In genomic region chr6:45818655-45819054, GRCh38 we compare ENCODE assay signal across 17 cellular contexts.
DNase-seq lines count a peak whose midpoint lies in the region; ATAC-seq and TF ChIP-seq lines count a peak whose summit lies in the region.
"Had no signal": no experiment of that assay in that cellular context is flagged by ENCODE, and none has a peak within 500 bp of the region (broad histone marks: within the 10 kb centered on the region; RNA-seq: fewer than 3 reads in every experiment).

No MANE protein-coding gene starts in this region.

- ATAC-seq in naive B cell (ENCODE audit: low read depth in 2 of 2) (peak; percentile 48 to 55), HG02763 (IDR thresholded peaks at IDR 0.05; ENCODE audit: unreplicated experiment) (no peak)
- ATAC-seq: HCT116 had no signal

- DNase-seq in epithelial cell of proximal tubule (ENCODE audit: low read depth): peak; percentile 20
- DNase-seq in naive B cell: no peak
- DNase-seq in NCI-H82 treated with DMSO at 0.1 percent for 48 hours (lab: John Stamatoyannopoulos, UW; ENCODE audit: unreplicated experiment): no peak
- no peak for DNase-seq in cardiac septum (ENCODE audit: low spot score)
- DNase-seq in NOMO-1 treated with dmso at 0.1 percent for 144 hours (lab: John Stamatoyannopoulos, UW; ENCODE audit: unreplicated experiment): no peak
- DNase-seq: 8988T; Caco-2; CD4-positive, alpha-beta T cell; GOT3; H7; HFFc6 had no signal

- peaks cover 0 to 16% (median 4%) of the 10 kb centered on the region in 11 experiments; a peak in 9 of 22 replicates for H3K9me3 ChIP-seq in BLaER1 treated with 17β-estradiol and CSF1 and Interleukin-3, amounts not matched to agents 10 nM and 100 nM (replicated peaks in 1 of 11)
- H3K9me3 ChIP-seq: Caco-2 had no signal

- H3K27ac ChIP-seq in BLaER1 treated with 17β-estradiol and CSF1 and Interleukin-3, amounts not matched to agents 10 nM and 100 nM: no peak overlapping the region
- H3K27ac ChIP-seq: C4-2B, HL-60 had no signal

- peak overlapping the region in 1 of 8 donors; percentile 10 for H3K4me3 Mint-ChIP-seq in naive B cell
- H3K4me3 Mint-ChIP-seq: B cell; CD4-positive, alpha-beta T cell; HFFc6 had no signal

- H3K9me3 Mint-ChIP-seq in naive B cell: peaks cover 2 to 17% (median 4%) of the 10 kb centered on the region in 7 donors
- H3K9me3 Mint-ChIP-seq: HFFc6 had no signal

- H3K27me3 Mint-ChIP-seq in naive B cell: peaks cover 0 to 10% (median 8%) of the 10 kb centered on the region in 3 donors
- H3K27me3 Mint-ChIP-seq: CD4-positive, alpha-beta T cell had no signal

- H3K36me3 Mint-ChIP-seq in naive B cell: peaks cover 0 to 5% of the 10 kb centered on the region in 2 donors

- H3K9ac ChIP-seq in BLaER1 treated with 17β-estradiol and CSF1 and Interleukin-3, amounts not matched to agents 10 nM and 100 nM: no peak overlapping the region

- H3K4me2 ChIP-seq in BLaER1 treated with 17β-estradiol and CSF1 and Interleukin-3, amounts not matched to agents 10 nM and 100 nM: peak overlapping the region in 6 of 11 experiments; percentile 2 to 40 (median 32); a peak in 7 of 22 replicates

- H3K27ac Mint-ChIP-seq in naive B cell: no peak overlapping the region
- H3K27ac Mint-ChIP-seq: B cell; CD4-positive, alpha-beta T cell; HFFc6 had no signal

- H4K20me1 ChIP-seq in BLaER1 treated with 17β-estradiol and CSF1 and Interleukin-3, amounts not matched to agents 10 nM and 100 nM: no peaks in the 10 kb centered on the region

- no peaks in the 10 kb centered on the region for H3K36me3 ChIP-seq in BLaER1 treated with 17β-estradiol and CSF1 and Interleukin-3, amounts not matched to agents 10 nM and 100 nM

- no peak overlapping the region for H3K4me3 ChIP-seq in BLaER1 treated with 17β-estradiol and CSF1 and Interleukin-3, amounts not matched to agents 10 nM and 100 nM
- no peak overlapping the region for H3K4me3 ChIP-seq in epithelial cell of proximal tubule (ENCODE audit: low read depth, low read length)

- peaks cover 18 to 33% (median 23%) of the 10 kb centered on the region in 3 donors for H3K4me1 Mint-ChIP-seq in naive B cell

- no peak for TF ChIP-seq CTCF in epithelial cell of proximal tubule (conservative IDR thresholded peaks at IDR 0.05; ENCODE audit: low read depth, low read length)

- no peaks in the 10 kb centered on the region for H3K27me3 ChIP-seq in BLaER1 treated with 17β-estradiol and CSF1 and Interleukin-3, amounts not matched to agents 10 nM and 100 nM

- intact Hi-C loops in cardiac septum (cut with DNase I): no loop called here

- H3K4me1 ChIP-seq in BLaER1 treated with 17β-estradiol and CSF1 and Interleukin-3, amounts not matched to agents 10 nM and 100 nM: peaks cover 13 to 23% (median 16%) of the 10 kb centered on the region in 10 experiments; a peak in 18 of 20 replicates
- H3K4me1 ChIP-seq: Caco-2 had no signal
